ENCODE assay signal across 12 cellular contexts in genomic region chr13:67221630-67222226, GRCh38. TPM values are rescaled to one million over a fixed set of nuclear protein-coding genes. Genes with fewer than 3 reads are reported as not detected.
A peak's percentile ranks its signal among the peaks of the same experiment; 100 is the strongest.
DNase-seq lines count a peak whose midpoint lies in the region; ATAC-seq, FAIRE-seq and TF ChIP-seq lines count a peak whose summit lies in the region.
"Had no signal": no experiment of that assay in that cellular context is flagged by ENCODE, and none has a peak within 500 bp of the region (broad histone marks: within the 10 kb centered on the region; RNA-seq: fewer than 3 reads in every experiment).

No MANE protein-coding gene starts in this region.

- no peak overlapping the region for H3K27ac ChIP-seq in neuronal stem cell (replicated peaks; ENCODE audit: low read length)

- no peak overlapping the region for H2AK5ac ChIP-seq in neuronal stem cell (ENCODE audit: low read depth, low read length)

- peaks cover 0 to 7% of the 10 kb centered on the region in 2 donors for H3K9me3 ChIP-seq in neuronal stem cell (replicated peaks in 1 of 2; ENCODE audit: control insufficient read depth in 2 of 2, insufficient read depth in 1 of 2, low read depth in 1 of 2, low read length in 2 of 2)

- H3K9ac ChIP-seq in neuronal stem cell (ENCODE audit: low read depth, low read length, poor library complexity) = no peak overlapping the region

- FAIRE-seq in frontal cortex (lab: Jason Lieb, UNC) = no peak

- no peaks in the 10 kb centered on the region for H3K79me1 ChIP-seq in neuronal stem cell (ENCODE audit: low read depth, low read length)

- TF ChIP-seq CTCF in HFFc6 (IDR thresholded peaks at IDR 0.05) = no peak

- DNase-seq in HFFc6 (no peak), NCI-H82 treated with DMSO at 0.1 percent for 48 hours (lab: John Stamatoyannopoulos, UW; ENCODE audit: unreplicated experiment) (peak; percentile 68), neuronal stem cell (ENCODE audit: low spot score) (no peak), frontal cortex (ENCODE audit: low spot score in 2 of 2) (no peak)
- DNase-seq in stimulated activated CD8-positive, alpha-beta memory T cell treated with anti-CD3 and anti-CD28 coated beads, Interleukin-4, amount 100 ng/mL, for 48 hours = no peak
- DNase-seq: activated CD4-positive, alpha-beta T cell treated with anti-CD3 and anti-CD28 coated beads, Interleukin-2, amount 10 ng/mL, durations not matched to agents 24 days and 14 days; amniotic stem cell; HCEC 1CT; NCI-H2107; nephron progenitor cell had no signal

- H2BK12ac ChIP-seq in neuronal stem cell (ENCODE audit: low read length) = no peak overlapping the region

- H4K8ac ChIP-seq in neuronal stem cell (ENCODE audit: low read depth, low read length) = no peak overlapping the region

- H2BK120ac ChIP-seq in neuronal stem cell (ENCODE audit: low read depth, low read length) = no peak overlapping the region

- no peak overlapping the region for H3K14ac ChIP-seq in neuronal stem cell (ENCODE audit: low read length)

- H3K4me2 ChIP-seq in neuronal stem cell (ENCODE audit: insufficient read depth, low read length, poor library complexity, severe bottlenecking) = no peak overlapping the region

- H3K27ac Mint-ChIP-seq in HFFc6 = no peak overlapping the region; the same call in 1 of the 2 replicates
- H3K27ac Mint-ChIP-seq: activated CD4-positive, alpha-beta T cell treated with anti-CD3 and anti-CD28 coated beads, Interleukin-2, amount 10 ng/mL, durations not matched to agents 24 days and 14 days; nephron progenitor cell had no signal

- peaks cover 3 to 4% of the 10 kb centered on the region in 2 donors for H3K4me1 ChIP-seq in neuronal stem cell (ENCODE audit: control insufficient read depth in 2 of 2, insufficient read depth in 1 of 2, low read depth in 1 of 2, low read length in 2 of 2)

- H4K91ac ChIP-seq in neuronal stem cell (ENCODE audit: low read depth, low read length, poor library complexity) = no peak overlapping the region

- no peaks in the 10 kb centered on the region for H3K27me3 Mint-ChIP-seq in HFFc6 (ENCODE audit: insufficient read depth)

- no peaks in the 10 kb centered on the region for H3K36me3 Mint-ChIP-seq in HFFc6 (ENCODE audit: low read depth)

- peaks cover 21% of the 10 kb centered on the region for H3K4me1 Mint-ChIP-seq in HFFc6 (ENCODE audit: low read depth)
- H3K4me1 Mint-ChIP-seq: activated CD4-positive, alpha-beta T cell treated with anti-CD3 and anti-CD28 coated beads, Interleukin-2, amount 10 ng/mL, durations not matched to agents 24 days and 14 days had no signal

- peak overlapping the region; percentile 28; the same call in 1 of the 2 replicates for H3K4me3 Mint-ChIP-seq in HFFc6
- H3K4me3 Mint-ChIP-seq: activated CD4-positive, alpha-beta T cell treated with anti-CD3 and anti-CD28 coated beads, Interleukin-2, amount 10 ng/mL, durations not matched to agents 24 days and 14 days; nephron progenitor cell had no signal

- H3K4me3 ChIP-seq in neuronal stem cell (ENCODE audit: low read length in 2 of 2) = no peak overlapping the region

- H3K9me3 Mint-ChIP-seq in HFFc6 = no peaks in the 10 kb centered on the region
- H3K9me3 Mint-ChIP-seq: activated CD4-positive, alpha-beta T cell treated with anti-CD3 and anti-CD28 coated beads, Interleukin-2, amount 10 ng/mL, durations not matched to agents 24 days and 14 days; nephron progenitor cell had no signal

- peak; percentile 65 for ATAC-seq in GM18907 (IDR thresholded peaks at IDR 0.05; ENCODE audit: unreplicated experiment)
- no peak for ATAC-seq in GM21786 (IDR thresholded peaks at IDR 0.05; ENCODE audit: unreplicated experiment)

- peaks cover 0 to 16% of the 10 kb centered on the region in 2 donors for H3K36me3 ChIP-seq in neuronal stem cell (replicated peaks in 1 of 2; ENCODE audit: control insufficient read depth in 2 of 2, insufficient read depth in 2 of 2, low read length in 2 of 2)

- no peak overlapping the region for H3K18ac ChIP-seq in neuronal stem cell (ENCODE audit: low read length)

- H2BK15ac ChIP-seq in neuronal stem cell (ENCODE audit: low read length) = no peak overlapping the region

- no peak overlapping the region for H3K4ac ChIP-seq in neuronal stem cell (ENCODE audit: low read length)

- H3K27me3 ChIP-seq in neuronal stem cell (ENCODE audit: control insufficient read depth in 3 of 3, insufficient read depth in 3 of 3, low read depth in 1 of 3, low read length in 3 of 3) = no peaks in the 10 kb centered on the region

- no peak overlapping the region for H3K23ac ChIP-seq in neuronal stem cell (ENCODE audit: low read depth, low read length, poor library complexity)

- WGBS in neuronal stem cell (ENCODE audit: extremely low coverage in 2 of 2, insufficient read length in 2 of 2, insufficient replicate concordance in 1 of 2), 2 donors = no CpG with 5 or more reads among the region's 3 CpGs

- H2BK5ac ChIP-seq in neuronal stem cell (ENCODE audit: low read length) = no peak overlapping the region

- H2AFZ ChIP-seq in neuronal stem cell (ENCODE audit: low read length) = peak overlapping the region; percentile 16

RNA-seq across cellular contexts. Expression of gene PCDH9, which starts 8.4 kb away (rescaled TPM):
- 1 to 10 TPM; 2.0 to 6.7 (median 2.6) TPM for total RNA-seq in HFFc6 (2021; fragmentation: NEBNext Ultra II Directional; extraction: Animal tissue kit (Norgen Biotek cat#: 25700))
- polyA plus RNA-seq in neuronal stem cell (2013, experiment 1 of 2) = 1.3 TPM
- 1.4 TPM for polyA plus RNA-seq in neuronal stem cell (2013, experiment 2 of 2)
- total RNA-seq in frontal cortex = 64.4 TPM
